ENCODE assay signal across 9 cellular contexts in genomic region chr12:12443482-12443881, GRCh38.
DNase-seq lines count a peak whose midpoint lies in the region; ATAC-seq and TF ChIP-seq lines count a peak whose summit lies in the region.
"Had no signal": no experiment of that assay in that cellular context is flagged by ENCODE, and none has a peak within 500 bp of the region (broad histone marks: within the 10 kb centered on the region; RNA-seq: fewer than 3 reads in every experiment).

No MANE protein-coding gene starts in this region.

- H3K4me1 ChIP-seq in upper lobe of left lung (peaks cover 4 to 33% (median 30%) of the 10 kb centered on the region in 4 donors), mesendoderm (ENCODE audit: control insufficient read depth, low read depth, low read length) (no peaks in the 10 kb centered on the region)

- H4K8ac ChIP-seq in mesendoderm (ENCODE audit: low read depth, low read length): no peak overlapping the region

- no peaks in the 10 kb centered on the region for H3K79me1 ChIP-seq in mesendoderm (ENCODE audit: low read length)

- H3K56ac ChIP-seq in mesendoderm (ENCODE audit: low read length): no peak overlapping the region

- WGBS in upper lobe of left lung, 2 donors: 60 to 68% methylated on average over 5 of the region's 5 CpGs
- WGBS in mesendoderm (ENCODE audit: extremely low coverage, insufficient coverage, low lambda C conversion rate): no CpG with 5 or more reads among the region's 5 CpGs

- H2AK5ac ChIP-seq in mesendoderm (ENCODE audit: low read length): no peak overlapping the region

- peak in 1 of 2 donors; percentile 23 for ATAC-seq in upper lobe of left lung (ENCODE audit: low FRiP score in 2 of 2)

- H3K9ac ChIP-seq in mesendoderm (ENCODE audit: low read length): no peak overlapping the region

- no peaks in the 10 kb centered on the region for H3K27me3 ChIP-seq in upper lobe of left lung
- no peaks in the 10 kb centered on the region for H3K27me3 ChIP-seq in mesendoderm (ENCODE audit: insufficient read depth, low read length, poor library complexity)

- H3K4me1 Mint-ChIP-seq in activated naive CD4-positive, alpha-beta T cell treated with anti-CD3 and anti-CD28 coated beads, Interleukin-2, amount 10 ng/mL, durations not matched to agents 7 days and 5 days: peaks cover 50% of the 10 kb centered on the region

- H3K27ac ChIP-seq in upper lobe of left lung (peak overlapping the region; percentile 48 to 69 (median 61)), mesendoderm (ENCODE audit: low read depth, low read length) (no peak overlapping the region)

- H3K4me3 ChIP-seq in upper lobe of left lung (no peak overlapping the region), mesendoderm (ENCODE audit: low read length) (no peak overlapping the region)

- H3K23ac ChIP-seq in mesendoderm (ENCODE audit: low read length): no peak overlapping the region

- H3K79me2 ChIP-seq in mesendoderm (ENCODE audit: control insufficient read depth, insufficient read depth, low read length): no peaks in the 10 kb centered on the region

- no peak for DNase-seq in activated naive CD4-positive, alpha-beta T cell treated with anti-CD3 and anti-CD28 coated beads, Interleukin-2, amount 10 ng/mL, durations not matched to agents 7 days and 5 days
- no peak for DNase-seq in activated naive CD4-positive, alpha-beta T cell (lab: John Stamatoyannopoulos, UW)
- DNase-seq in dermis blood vessel endothelial cell (peak; percentile 78), myocyte (ENCODE audit: low read depth) (peak; percentile 8), upper lobe of left lung (no peak), mesendoderm (no peak), NCI-H1436 (lab: John Stamatoyannopoulos, UW) (no peak), iPS-NIHi7 (ENCODE audit: extremely low spot score) (no peak)
- DNase-seq: effector CD4-positive, alpha-beta T cell had no signal

- H3K27ac Mint-ChIP-seq in activated naive CD4-positive, alpha-beta T cell treated with anti-CD3 and anti-CD28 coated beads, Interleukin-2, amount 10 ng/mL, durations not matched to agents 7 days and 5 days: peak overlapping the region; percentile 69

- H3K4me2 ChIP-seq in mesendoderm (ENCODE audit: low read length): no peak overlapping the region

- H3K4me3 Mint-ChIP-seq in activated naive CD4-positive, alpha-beta T cell treated with anti-CD3 and anti-CD28 coated beads, Interleukin-2, amount 10 ng/mL, durations not matched to agents 7 days and 5 days: no peak overlapping the region

- H3K9me3 Mint-ChIP-seq in activated naive CD4-positive, alpha-beta T cell treated with anti-CD3 and anti-CD28 coated beads, Interleukin-2, amount 10 ng/mL, durations not matched to agents 7 days and 5 days: no peaks in the 10 kb centered on the region

- no peak for TF ChIP-seq POLR2A in upper lobe of left lung (IDR thresholded peaks at IDR 0.05)

- no peak overlapping the region for H3K18ac ChIP-seq in mesendoderm (ENCODE audit: low read length)

- no peaks in the 10 kb centered on the region for H3K9me3 ChIP-seq in upper lobe of left lung

- CTCF ChIA-PET in activated naive CD4-positive, alpha-beta T cell treated with anti-CD3 and anti-CD28 coated beads, Interleukin-2, amount 10 ng/mL, durations not matched to agents 7 days and 5 days (lab: Charles Lee): interaction anchor here (1.5 to 3.5 kb wide), 2 partner anchors 8 to 12 kb away, joined by 4 to 17 read pairs; no protein-coding TSS in a partner anchor

- no peak overlapping the region for H2BK15ac ChIP-seq in mesendoderm (replicated peaks; ENCODE audit: low read depth)

- TF ChIP-seq CTCF in upper lobe of left lung (IDR thresholded peaks at IDR 0.05): no peak

- H3K36me3 Mint-ChIP-seq in activated naive CD4-positive, alpha-beta T cell treated with anti-CD3 and anti-CD28 coated beads, Interleukin-2, amount 10 ng/mL, durations not matched to agents 7 days and 5 days: peaks cover 19% of the 10 kb centered on the region

- no peak for TF ChIP-seq EP300 in upper lobe of left lung (IDR thresholded peaks at IDR 0.05)

- H3K4ac ChIP-seq in mesendoderm (ENCODE audit: low read depth, low read length): no peak overlapping the region

- no peak overlapping the region for H2BK5ac ChIP-seq in mesendoderm (ENCODE audit: low read length)

- H4K5ac ChIP-seq in mesendoderm (ENCODE audit: low read length): no peak overlapping the region

- no peak overlapping the region for H2BK120ac ChIP-seq in mesendoderm (ENCODE audit: low read depth, low read length)

- no peaks in the 10 kb centered on the region for H3K27me3 Mint-ChIP-seq in activated naive CD4-positive, alpha-beta T cell treated with anti-CD3 and anti-CD28 coated beads, Interleukin-2, amount 10 ng/mL, durations not matched to agents 7 days and 5 days

- H3K36me3 ChIP-seq in upper lobe of left lung (no peaks in the 10 kb centered on the region), mesendoderm (ENCODE audit: control insufficient read depth, insufficient read depth, low read length) (no peaks in the 10 kb centered on the region)

Comparison
In these comparisons a context has a peak if more than half of its experiments do, and no peak if none do; other contexts are left out.
1. DNase-seq: peak in dermis blood vessel endothelial cell (single experiment) and myocyte (single experiment); none in activated naive CD4-positive, alpha-beta T cell treated with anti-CD3 and anti-CD28 coated beads, Interleukin-2, amount 10 ng/mL, durations not matched to agents 7 days and 5 days (single experiment), activated naive CD4-positive, alpha-beta T cell (0 of 4), upper lobe of left lung (0 of 2), mesendoderm (single experiment), NCI-H1436 (single experiment) and iPS-NIHi7 (single experiment).